23 cellular contexts compared by ENCODE assay signal in the genomic region with DNA sequence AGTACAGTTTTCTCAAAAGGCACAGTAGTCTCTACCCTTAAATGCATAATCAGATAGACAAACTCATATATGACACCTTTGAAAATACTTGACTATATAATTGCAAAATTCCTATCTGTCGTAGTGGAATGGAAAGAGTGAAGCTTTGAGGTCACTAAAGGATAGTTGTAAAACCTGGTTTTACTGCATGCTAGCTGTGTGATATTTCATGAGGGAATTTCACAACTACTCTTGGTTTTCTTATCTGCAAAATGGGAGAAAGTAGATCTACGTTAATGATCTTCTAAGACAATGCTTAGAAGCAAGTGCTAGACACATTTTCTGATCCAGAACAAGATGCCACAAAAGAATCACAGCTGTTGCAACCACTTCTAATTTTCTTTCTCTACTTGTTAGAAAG.
"Had no signal": no experiment of that assay in that cellular context is flagged by ENCODE, and none has a peak within 500 bp of the region (broad histone marks: within the 10 kb centered on the region; RNA-seq: fewer than 3 reads in every experiment).

No MANE protein-coding gene starts in this region.

- H3K36me3 ChIP-seq: esophagus muscularis mucosa, gastrocnemius medialis, heart left ventricle, left ventricle myocardium inferior, lower lobe of right lung had no signal

- H3K4me1 ChIP-seq: esophagus muscularis mucosa, gastrocnemius medialis, heart left ventricle, left ventricle myocardium inferior, lower lobe of right lung had no signal

- H3K4me3 ChIP-seq: coronary artery, dorsolateral prefrontal cortex, esophagus muscularis mucosa, gastrocnemius medialis, heart left ventricle, left ventricle myocardium inferior, lower lobe of right lung had no signal

- FAIRE-seq: colon, endothelial cell of umbilical vein, islet of Langerhans, kidney had no signal

- H3K9me3 ChIP-seq: esophagus muscularis mucosa, gastrocnemius medialis, heart left ventricle, left ventricle myocardium inferior, lower lobe of right lung had no signal

- H3K27ac ChIP-seq: coronary artery, dorsolateral prefrontal cortex, esophagus muscularis mucosa, gastrocnemius medialis, heart left ventricle, left ventricle myocardium inferior, lower lobe of right lung had no signal

- ATAC-seq: gastrocnemius medialis; heart left ventricle; left colon; left lobe of liver; lower lobe of right lung; naive thymus-derived CD4-positive, alpha-beta T cell had no signal

- DNase-seq: dermis blood vessel endothelial cell; dorsolateral prefrontal cortex; effector CD4-positive, alpha-beta T cell; effector memory CD4-positive, alpha-beta T cell; foreskin melanocyte; gastrocnemius medialis; glutamatergic neuron; heart left ventricle; hippocampal formation; kidney; kidney glomerular epithelial cell; left colon; left ventricle myocardium inferior; lower lobe of right lung; mesenchymal stem cell; midbrain; naive thymus-derived CD4-positive, alpha-beta T cell had no signal

- H3K27me3 ChIP-seq: dorsolateral prefrontal cortex, esophagus muscularis mucosa, gastrocnemius medialis, heart left ventricle had no signal
